Comparison of ENCODE assay signal across 8 cellular contexts in genomic region chr18:9971313-9971920, GRCh38. TPM values are rescaled to one million over a fixed set of nuclear protein-coding genes. Genes with fewer than 3 reads are reported as not detected.
DNase-seq lines count a peak whose midpoint lies in the region; ATAC-seq and TF ChIP-seq lines count a peak whose summit lies in the region.

No MANE protein-coding gene starts in this region.

- no peaks in the 10 kb centered on the region for H3K36me3 ChIP-seq in H7 (replicated peaks; ENCODE audit: control insufficient read depth, insufficient read depth, low read length)

- TF ChIP-seq CTCF in AG09309 (IDR thresholded peaks at IDR 0.05; ENCODE audit: control insufficient read depth, insufficient read depth, low read depth, low read length, missing control alignments): peak; percentile 67

- no peaks in the 10 kb centered on the region for H3K36me3 Mint-ChIP-seq in central memory CD8-positive, alpha-beta T cell (ENCODE audit: insufficient read depth)

- no peak for ATAC-seq in central memory CD8-positive, alpha-beta T cell (replicated peaks; ENCODE audit: extremely low read depth, poor library complexity, severe bottlenecking)
- ATAC-seq in left colon: peak; percentile 77
- no peak for ATAC-seq in GM18907 (IDR thresholded peaks at IDR 0.05; ENCODE audit: unreplicated experiment)

- no peak overlapping the region for H3K4me3 ChIP-seq in AG09309 (ENCODE audit: control insufficient read depth, low read depth, low read length)
- H3K4me3 ChIP-seq in H7 (ENCODE audit: insufficient read depth, low read depth, low read length): no peak overlapping the region

- peaks cover 22% of the 10 kb centered on the region for H3K4me1 Mint-ChIP-seq in central memory CD8-positive, alpha-beta T cell

- peak; percentile 50 for DNase-seq in AG09309 (ENCODE audit: low read depth)
- DNase-seq in H7: peak; percentile 76
- DNase-seq in NCI-H226: peak; percentile 48
- peak; percentile 63 for DNase-seq in activated CD4-positive, CD25-positive, alpha-beta regulatory T cell treated with anti-CD3 and anti-CD28 coated beads, Interleukin-2, amount 50 U/mL, for 72 hours
- DNase-seq in central memory CD8-positive, alpha-beta T cell (ENCODE audit: low spot score in 2 of 2): peak; percentile 42 to 50
- peak in 1 of 2 donors; percentile 77 for DNase-seq in left colon
- DNase-seq in stimulated activated CD4-positive, alpha-beta T cell treated with anti-CD3 and anti-CD28 coated beads, Interleukin-4, amount 100 ng/mL, for 1 hour: peak; percentile 57

- intact Hi-C loops in left colon (cut with DNase I, micrococcal nuclease): loop anchor here (2.0 to 10.0 kb wide), 2 partner anchors 543 to 547 kb away; no protein-coding TSS in a partner anchor

- no peak overlapping the region for H3K27ac Mint-ChIP-seq in central memory CD8-positive, alpha-beta T cell (ENCODE audit: low read depth)

- H3K27me3 ChIP-seq in H7 (ENCODE audit: control insufficient read depth, insufficient read depth, low read length): peaks cover 5% of the 10 kb centered on the region; the same call in 1 of the 2 replicates

- no peaks in the 10 kb centered on the region for H3K9me3 Mint-ChIP-seq in central memory CD8-positive, alpha-beta T cell

- H3K27me3 Mint-ChIP-seq in central memory CD8-positive, alpha-beta T cell: peaks cover 32% of the 10 kb centered on the region

- no peak overlapping the region for H3K4me3 Mint-ChIP-seq in central memory CD8-positive, alpha-beta T cell

RNA-seq across cellular contexts. Expression of gene VAPA, which starts 57.6 kb away (rescaled TPM):
- total RNA-seq in H7 (2014; rRNA removed; shearing (Covaris generic)): 121 and 194 TPM in 2 replicates
- total RNA-seq in left colon: 100 to 1,000 TPM; 242 to 274 TPM
